19 cellular contexts compared by ENCODE assay signal in genomic region chr13:90562388-90562787, GRCh38.
DNase-seq lines count a peak whose midpoint lies in the region; ATAC-seq and TF ChIP-seq lines count a peak whose summit lies in the region.
"Had no signal": no experiment of that assay in that cellular context is flagged by ENCODE, and none has a peak within 500 bp of the region (broad histone marks: within the 10 kb centered on the region; RNA-seq: fewer than 3 reads in every experiment).

No MANE protein-coding gene starts in this region.

- intact Hi-C loops in gastrocnemius medialis (cut with DNase I; ENCODE audit: low total_unique reads) = no loop called here
- intact Hi-C loops in activated CD4-positive, alpha-beta T cell treated with anti-CD3 and anti-CD28 coated beads, Interleukin-2, amount 10 ng/mL, durations not matched to agents 24 days and 14 days (cut with micrococcal nuclease) = no loop called here

- no peaks in the 10 kb centered on the region for H3K4me1 ChIP-seq in gastrocnemius medialis
- H3K4me1 ChIP-seq: SJCRH30 had no signal

- H3K9me3 ChIP-seq in gastrocnemius medialis = no peaks in the 10 kb centered on the region
- H3K9me3 ChIP-seq: SJCRH30 had no signal

- TF ChIP-seq POLR2A in gastrocnemius medialis (IDR thresholded peaks at IDR 0.05) = no peak

- no peaks in the 10 kb centered on the region for H3K4me1 Mint-ChIP-seq in activated CD4-positive, alpha-beta T cell treated with anti-CD3 and anti-CD28 coated beads, Interleukin-2, amount 10 ng/mL, durations not matched to agents 24 days and 14 days
- H3K4me1 Mint-ChIP-seq: B cell had no signal

- DNase-seq in DMS79 (lab: John Stamatoyannopoulos, UW) = peak; percentile 22
- peak; percentile 27 for DNase-seq in LHCN-M2 (ENCODE audit: low read depth)
- DNase-seq in NCI-H2227 treated with DMSO at 0.1 percent for 48 hours (lab: John Stamatoyannopoulos, UW) = peak; percentile 29
- peak; percentile 11 for DNase-seq in iPS-NIHi11 (ENCODE audit: low spot score)
- DNase-seq in superior temporal gyrus (ENCODE audit: extremely low spot score) = no peak
- DNase-seq in gastrocnemius medialis = no peak
- no peak for DNase-seq in stimulated activated naive CD8-positive, alpha-beta T cell treated with anti-CD3 and anti-CD28 coated beads, Interleukin-15, Interleukin-2, amounts not matched to agents 100 U/mL and 50 U/mL, for 24 hours
- DNase-seq in activated CD4-positive, alpha-beta T cell treated with anti-CD3 and anti-CD28 coated beads, Interleukin-2, amount 10 ng/mL, durations not matched to agents 24 days and 14 days = no peak
- DNase-seq: DMS53, H7, KBM-7, NCI-H1092 treated with DMSO at 0.1 percent for 48 hours, NCI-H1694 treated with DMSO at 0.1 percent for 48 hours, NCI-H526, PC-9, SJCRH30 had no signal

- no peaks in the 10 kb centered on the region for H3K27me3 ChIP-seq in gastrocnemius medialis
- H3K27me3 ChIP-seq: SJCRH30 had no signal

- no peaks in the 10 kb centered on the region for H3K36me3 Mint-ChIP-seq in activated CD4-positive, alpha-beta T cell treated with anti-CD3 and anti-CD28 coated beads, Interleukin-2, amount 10 ng/mL, durations not matched to agents 24 days and 14 days (ENCODE audit: low read depth)
- H3K36me3 Mint-ChIP-seq: CD14-positive monocyte had no signal

- H3K4me3 Mint-ChIP-seq in activated CD4-positive, alpha-beta T cell treated with anti-CD3 and anti-CD28 coated beads, Interleukin-2, amount 10 ng/mL, durations not matched to agents 24 days and 14 days = no peak overlapping the region
- H3K4me3 Mint-ChIP-seq: B cell, CD14-positive monocyte had no signal

- no peak for TF ChIP-seq CTCF in gastrocnemius medialis (IDR thresholded peaks at IDR 0.05 in 4 of 5, conservative IDR thresholded peaks at IDR 0.05 in 1 of 5)

- H3K36me3 ChIP-seq in gastrocnemius medialis = no peaks in the 10 kb centered on the region
- H3K36me3 ChIP-seq: SJCRH30 had no signal

- in situ Hi-C loops in gastrocnemius medialis (cut with MboI; ENCODE audit: low sequenced_read_pairs in 4 of 4) = no loop called here

- H3K27ac ChIP-seq in gastrocnemius medialis = no peak overlapping the region
- H3K27ac ChIP-seq: PC-9, RWPE1, SJCRH30 had no signal

- ATAC-seq in gastrocnemius medialis = no peak
- ATAC-seq in stimulated activated naive CD8-positive, alpha-beta T cell treated with anti-CD3 and anti-CD28 coated beads, Interleukin-15, Interleukin-2, amounts not matched to agents 100 U/mL and 50 U/mL, for 24 hours = no peak

- H3K9me3 Mint-ChIP-seq in activated CD4-positive, alpha-beta T cell treated with anti-CD3 and anti-CD28 coated beads, Interleukin-2, amount 10 ng/mL, durations not matched to agents 24 days and 14 days = peaks cover 3% of the 10 kb centered on the region

- H3K27ac Mint-ChIP-seq in activated CD4-positive, alpha-beta T cell treated with anti-CD3 and anti-CD28 coated beads, Interleukin-2, amount 10 ng/mL, durations not matched to agents 24 days and 14 days = no peak overlapping the region
- H3K27ac Mint-ChIP-seq: B cell had no signal

- H3K4me3 ChIP-seq in gastrocnemius medialis = no peak overlapping the region
- H3K4me3 ChIP-seq: PC-9, SJCRH30 had no signal

- no peaks in the 10 kb centered on the region for H3K27me3 Mint-ChIP-seq in activated CD4-positive, alpha-beta T cell treated with anti-CD3 and anti-CD28 coated beads, Interleukin-2, amount 10 ng/mL, durations not matched to agents 24 days and 14 days
- H3K27me3 Mint-ChIP-seq: B cell had no signal

Comparison
In these comparisons a context has a peak if more than half of its experiments do, and no peak if none do; other contexts are left out.
1. DNase-seq: peak in DMS79 (single experiment), LHCN-M2 (single experiment), NCI-H2227 treated with DMSO at 0.1 percent for 48 hours (single experiment) and iPS-NIHi11 (single experiment); none in superior temporal gyrus (single experiment), gastrocnemius medialis (0 of 2), stimulated activated naive CD8-positive, alpha-beta T cell treated with anti-CD3 and anti-CD28 coated beads, Interleukin-15, Interleukin-2, amounts not matched to agents 100 U/mL and 50 U/mL, for 24 hours (single experiment) and activated CD4-positive, alpha-beta T cell treated with anti-CD3 and anti-CD28 coated beads, Interleukin-2, amount 10 ng/mL, durations not matched to agents 24 days and 14 days (single experiment).